ENCODE assay signal across 10 cellular contexts in genomic region chr2:144099746-144100438, GRCh38.
A peak's percentile ranks its signal among the peaks of the same experiment; 100 is the strongest.
DNase-seq lines count a peak whose midpoint lies in the region; ATAC-seq, FAIRE-seq and TF ChIP-seq lines count a peak whose summit lies in the region.
"Had no signal": no experiment of that assay in that cellular context is flagged by ENCODE, and none has a peak within 500 bp of the region (broad histone marks: within the 10 kb centered on the region; RNA-seq: fewer than 3 reads in every experiment).

No MANE protein-coding gene starts in this region.

- H3K4me3 ChIP-seq in heart right ventricle (no peak overlapping the region), right atrium auricular region (no peak overlapping the region), RWPE2 (ENCODE audit: severe bottlenecking) (no peak overlapping the region), foreskin fibroblast (ENCODE audit: low read depth in 1 of 2, low read length in 2 of 2) (no peak overlapping the region), HepG2 (replicated peaks in 1 of 3; ENCODE audit: insufficient read depth in 1 of 3, low read depth in 2 of 3, low read length in 3 of 3) (no peak overlapping the region)

- intact Hi-C loops in heart right ventricle (cut with DNase I) (no loop called here), HepG2 (cut with micrococcal nuclease; ENCODE audit: unreplicated experiment) (no loop called here)

- WGBS in heart right ventricle, 2 donors: 61 to 68% methylated on average over 6 of the region's 6 CpGs
- 41% methylated on average over 6 of the region's 6 CpGs for WGBS in HepG2 (ENCODE audit: low lambda C conversion rate)

- DNase-seq in heart right ventricle: no peak
- no peak for DNase-seq in right atrium auricular region (ENCODE audit: low spot score)
- no peak for DNase-seq in RWPE2 (ENCODE audit: low spot score)
- peak; percentile 51 to 70 for DNase-seq in foreskin fibroblast
- no peak for DNase-seq in HepG2 (ENCODE audit: low spot score)
- DNase-seq in kidney glomerular epithelial cell (lab: John Stamatoyannopoulos, UW): no peak
- no peak for DNase-seq in germinal center (ENCODE audit: low spot score)
- DNase-seq: Caco-2, NCI-H524 treated with DMSO at 0.1 percent for 48 hours had no signal

- H3K27me3 ChIP-seq in heart right ventricle: no peaks in the 10 kb centered on the region
- H3K27me3 ChIP-seq in right atrium auricular region: no peaks in the 10 kb centered on the region
- H3K27me3 ChIP-seq in RWPE2 (ENCODE audit: insufficient read depth, poor library complexity, severe bottlenecking): no peaks in the 10 kb centered on the region
- H3K27me3 ChIP-seq in HepG2 (ENCODE audit: control insufficient read depth in 1 of 2, insufficient read depth in 2 of 2, low read length in 2 of 2): no peaks in the 10 kb centered on the region

- no peak for TF ChIP-seq POLR2A in HepG2 (IDR thresholded peaks at IDR 0.05; ENCODE audit: insufficient read depth in 1 of 2, low read depth in 2 of 2, low read length in 2 of 2)

- H3K9me3 ChIP-seq in heart right ventricle (peaks cover 0 to 13% (median 6%) of the 10 kb centered on the region in 11 donors), right atrium auricular region (peaks cover 0 to 7% of the 10 kb centered on the region in 2 donors), RWPE2 (ENCODE audit: severe bottlenecking) (no peaks in the 10 kb centered on the region), HepG2 (ENCODE audit: low read length) (peaks cover 19% of the 10 kb centered on the region; the same call in 1 of the 2 replicates)

- ATAC-seq in heart right ventricle (peak in 6 of 8 donors; percentile 28 to 67 (median 58)), RWPE2 (ENCODE audit: low read depth) (peak; percentile 96), HepG2 (no peak), HG02981 (IDR thresholded peaks at IDR 0.05; ENCODE audit: unreplicated experiment) (no peak)

- no peak for TF ChIP-seq RAD21 in HepG2 (CRISPR knock-in tag; IDR thresholded peaks at IDR 0.05)

- H3K4me2 ChIP-seq in HepG2 (ENCODE audit: low read depth, low read length): no peak overlapping the region

- H3K36me3 ChIP-seq in heart right ventricle (peaks cover 0 to 7% (median 0%) of the 10 kb centered on the region in 9 donors), right atrium auricular region (no peaks in the 10 kb centered on the region), RWPE2 (ENCODE audit: low read depth) (no peaks in the 10 kb centered on the region), HepG2 (replicated peaks in 1 of 2; ENCODE audit: control insufficient read depth in 1 of 2, insufficient read depth in 2 of 2, low read length in 2 of 2) (no peaks in the 10 kb centered on the region)

- TF ChIP-seq EP300 in HepG2 (IDR thresholded peaks at IDR 0.05; ENCODE audit: low read depth in 2 of 2, low read length in 2 of 2) (no peak), HepG2 (CRISPR knock-in tag; IDR thresholded peaks at IDR 0.05; ENCODE audit: borderline replicate concordance) (no peak)

- no peak for FAIRE-seq in HepG2 (lab: Jason Lieb, UNC)

- H3K27ac ChIP-seq in heart right ventricle: no peak overlapping the region
- H3K27ac ChIP-seq in right atrium auricular region: no peak overlapping the region
- peak overlapping the region; percentile 87 for H3K27ac ChIP-seq in RWPE2 (ENCODE audit: poor library complexity, severe bottlenecking)
- H3K27ac ChIP-seq in HepG2 (ENCODE audit: extremely low read length, insufficient read depth, low read length): no peak overlapping the region

- TF ChIP-seq CTCF in heart right ventricle (IDR thresholded peaks at IDR 0.05) (no peak), right atrium auricular region (IDR thresholded peaks at IDR 0.05) (no peak), RWPE2 (IDR thresholded peaks at IDR 0.05; ENCODE audit: poor library complexity, severe bottlenecking) (peak; percentile 51), foreskin fibroblast (IDR thresholded peaks at IDR 0.05; ENCODE audit: low read depth, low read length) (peak; percentile 36), HepG2 (CRISPR knock-in tag; IDR thresholded peaks at IDR 0.05) (no peak)

- in situ Hi-C loops in HepG2 (cut with HindIII; ENCODE audit: extremely low pct_ligation_motif_present, low pct_unique_long_range_greater_than_20kb): no loop called here

- no peak overlapping the region for H3K9ac ChIP-seq in HepG2 (ENCODE audit: insufficient read depth, low read depth, low read length)

- H2AFZ ChIP-seq in HepG2 (ENCODE audit: low read length): no peak overlapping the region

- H3K4me1 ChIP-seq in heart right ventricle (peaks cover 0 to 10% (median 0%) of the 10 kb centered on the region in 9 donors), right atrium auricular region (no peaks in the 10 kb centered on the region), RWPE2 (ENCODE audit: insufficient read depth, poor library complexity, severe bottlenecking) (peaks cover 29% of the 10 kb centered on the region), HepG2 (ENCODE audit: insufficient read depth, low read length) (no peaks in the 10 kb centered on the region)
- H3K4me1 ChIP-seq: Caco-2 had no signal

- CTCF ChIA-PET in HepG2 (lab: Yijun Ruan, JAX; ENCODE audit: low intra/inter-chr PET ratio, low total read pairs): no interaction called here

- POLR2A ChIA-PET in HepG2 (lab: Yijun Ruan, JAX): no interaction called here

- no peaks in the 10 kb centered on the region for H4K20me1 ChIP-seq in HepG2 (ENCODE audit: insufficient read depth, low read length)

- no TSS peak for BruUV-seq in HepG2 (replicated peaks; lab: Mats Ljungman, UMichigan)

- no peaks in the 10 kb centered on the region for H3K79me2 ChIP-seq in HepG2 (ENCODE audit: insufficient read depth, low read length)

TF ChIP-seq in HepG2, 621 proteins besides CTCF, POLR2A, EP300 and RAD21:
- TF ChIP-seq SOX6 (IDR thresholded peaks at IDR 0.05) (no peak), SOX6 (CRISPR knock-in tag; IDR thresholded peaks at IDR 0.05) (no peak), SP2 (CRISPR knock-in tag; IDR thresholded peaks at IDR 0.05) (no peak), KDM3A (CRISPR knock-in tag; IDR thresholded peaks at IDR 0.05; ENCODE audit: low read depth) (no peak), ZNF282 (IDR thresholded peaks at IDR 0.05; ENCODE audit: partially characterized antibody) (no peak), ZFP91 (CRISPR knock-in tag; IDR thresholded peaks at IDR 0.05; ENCODE audit: borderline replicate concordance) (no peak), SMARCE1 (IDR thresholded peaks at IDR 0.05; ENCODE audit: borderline replicate concordance) (no peak), TGIF2 (CRISPR knock-in tag; IDR thresholded peaks at IDR 0.05) (no peak), ZNF841 (CRISPR knock-in tag; IDR thresholded peaks at IDR 0.05; ENCODE audit: borderline replicate concordance) (no peak), ZNF367 (CRISPR knock-in tag; IDR thresholded peaks at IDR 0.05; ENCODE audit: borderline replicate concordance) (no peak), CENPX (CRISPR knock-in tag; IDR thresholded peaks at IDR 0.05) (no peak), KDM5A (IDR thresholded peaks at IDR 0.05; ENCODE audit: borderline replicate concordance, low read length) (no peak), YY1 (IDR thresholded peaks at IDR 0.05; ENCODE audit: insufficient read depth, insufficient replicate concordance, low read depth, low read length) (no peak), TRIM24 (CRISPR knock-in tag; IDR thresholded peaks at IDR 0.05) (no peak), MIER3 (CRISPR knock-in tag; IDR thresholded peaks at IDR 0.05; ENCODE audit: borderline replicate concordance) (no peak), CCAR2 (optimal IDR thresholded peaks at IDR 0.05; ENCODE audit: low read depth, low read length) (no peak), MXI1 (IDR thresholded peaks at IDR 0.05; ENCODE audit: borderline replicate concordance, low read depth, low read length) (no peak), ZGPAT (CRISPR knock-in tag; IDR thresholded peaks at IDR 0.05) (no peak)

Comparison
In these comparisons a context has a peak if more than half of its experiments do, and no peak if none do; other contexts are left out.
1. ATAC-seq: peak in heart right ventricle (6 of 8) and RWPE2 (single experiment); none in HepG2 (single experiment) and HG02981 (single experiment).
2. DNase-seq: peak in foreskin fibroblast (2 of 2); none in heart right ventricle (0 of 2), right atrium auricular region (single experiment), RWPE2 (single experiment), HepG2 (single experiment), kidney glomerular epithelial cell (single experiment) and germinal center (single experiment).
3. CTCF ChIP-seq: peak in RWPE2 (single experiment) and foreskin fibroblast (single experiment); none in heart right ventricle (0 of 9), right atrium auricular region (0 of 2) and HepG2 (single experiment).